Comparison of ENCODE assay signal across 21 cellular contexts in the genomic region with DNA sequence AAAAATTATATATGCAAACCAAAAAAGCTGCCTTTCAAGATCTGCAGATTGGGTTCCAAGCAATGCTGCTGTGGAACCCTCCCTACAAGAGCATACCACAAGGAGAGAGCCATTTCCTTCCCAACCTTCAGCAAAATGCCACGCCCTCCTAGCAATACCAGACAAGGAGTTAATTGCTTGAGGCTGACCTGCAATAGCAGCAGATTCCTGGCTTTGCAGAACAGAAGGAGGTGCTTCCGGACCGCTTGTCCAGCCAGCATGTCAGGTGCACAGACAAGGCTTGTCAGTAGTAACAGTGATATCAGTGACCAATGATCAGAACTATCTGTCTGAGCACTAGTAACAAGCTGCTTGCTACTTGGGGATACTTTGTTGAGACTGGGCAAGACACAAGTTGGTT.
DNase-seq lines count a peak whose midpoint lies in the region; ATAC-seq and TF ChIP-seq lines count a peak whose summit lies in the region.
"Had no signal": no experiment of that assay in that cellular context is flagged by ENCODE, and none has a peak within 500 bp of the region (broad histone marks: within the 10 kb centered on the region; RNA-seq: fewer than 3 reads in every experiment).

No MANE protein-coding gene starts in this region.

- no peaks in the 10 kb centered on the region for H3K4me1 ChIP-seq in foreskin keratinocyte
- H3K4me1 ChIP-seq: BE2C; BLaER1 treated with 17β-estradiol and CSF1 and Interleukin-3, amounts not matched to agents 10 nM and 100 nM; HAP-1 had no signal

- no peaks in the 10 kb centered on the region for H3K4me1 Mint-ChIP-seq in activated CD4-positive, alpha-beta T cell treated with anti-CD3 and anti-CD28 coated beads, Interleukin-2, amount 10 ng/mL, durations not matched to agents 7 days and 5 days
- H3K4me1 Mint-ChIP-seq in activated CD4-positive, alpha-beta memory T cell treated with anti-CD3 and anti-CD28 coated beads, Interleukin-2, amount 10 ng/mL, durations not matched to agents 7 days and 5 days, result no peaks in the 10 kb centered on the region
- H3K4me1 Mint-ChIP-seq: CD14-positive monocyte; CD8-positive, alpha-beta memory T cell had no signal

- no peak overlapping the region for H3K4me3 Mint-ChIP-seq in activated CD4-positive, alpha-beta T cell treated with anti-CD3 and anti-CD28 coated beads, Interleukin-2, amount 10 ng/mL, durations not matched to agents 7 days and 5 days
- H3K4me3 Mint-ChIP-seq in activated CD4-positive, alpha-beta memory T cell treated with anti-CD3 and anti-CD28 coated beads, Interleukin-2, amount 10 ng/mL, durations not matched to agents 7 days and 5 days, result no peak overlapping the region
- H3K4me3 Mint-ChIP-seq: CD14-positive monocyte; CD4-positive, alpha-beta T cell; CD8-positive, alpha-beta memory T cell; HFFc6 had no signal

- H3K9me3 Mint-ChIP-seq in activated CD4-positive, alpha-beta T cell treated with anti-CD3 and anti-CD28 coated beads, Interleukin-2, amount 10 ng/mL, durations not matched to agents 7 days and 5 days, result no peaks in the 10 kb centered on the region
- H3K9me3 Mint-ChIP-seq in activated CD4-positive, alpha-beta memory T cell treated with anti-CD3 and anti-CD28 coated beads, Interleukin-2, amount 10 ng/mL, durations not matched to agents 7 days and 5 days, result no peaks in the 10 kb centered on the region
- H3K9me3 Mint-ChIP-seq: CD4-positive, alpha-beta T cell had no signal

- no peaks in the 10 kb centered on the region for H3K27me3 Mint-ChIP-seq in activated CD4-positive, alpha-beta T cell treated with anti-CD3 and anti-CD28 coated beads, Interleukin-2, amount 10 ng/mL, durations not matched to agents 7 days and 5 days
- H3K27me3 Mint-ChIP-seq in activated CD4-positive, alpha-beta memory T cell treated with anti-CD3 and anti-CD28 coated beads, Interleukin-2, amount 10 ng/mL, durations not matched to agents 7 days and 5 days, result no peaks in the 10 kb centered on the region
- H3K27me3 Mint-ChIP-seq: CD4-positive, alpha-beta T cell; CD8-positive, alpha-beta memory T cell had no signal

- DNase-seq in NCI-H146 (lab: John Stamatoyannopoulos, UW), result peak; percentile 9
- no peak for DNase-seq in NCI-H146 treated with DMSO at 0.1 percent for 48 hours (lab: John Stamatoyannopoulos, UW; ENCODE audit: unreplicated experiment)
- peak; percentile 31 for DNase-seq in NCI-H69 (lab: John Stamatoyannopoulos, UW)
- DNase-seq in cerebellum (ENCODE audit: low spot score), result peak; percentile 48
- DNase-seq in foreskin keratinocyte, result peak in 1 of 2 donors; percentile 11
- DNase-seq in MV-4-11 (lab: John Stamatoyannopoulos, UW), result no peak
- no peak for DNase-seq in activated CD4-positive, alpha-beta T cell treated with anti-CD3 and anti-CD28 coated beads, Interleukin-2, amount 10 ng/mL, durations not matched to agents 7 days and 5 days
- no peak for DNase-seq in activated CD4-positive, alpha-beta memory T cell treated with anti-CD3 and anti-CD28 coated beads, Interleukin-2, amount 10 ng/mL, durations not matched to agents 7 days and 5 days
- DNase-seq: BE2C; CD4-positive, alpha-beta T cell; CD8-positive, alpha-beta memory T cell; DMS 273 treated with DMSO at 0.1 percent for 48 hours; DMS79; EL; GF-D8; GOT3; HFFc6 had no signal

- POLR2A ChIA-PET in activated CD4-positive, alpha-beta T cell treated with anti-CD3 and anti-CD28 coated beads, Interleukin-2, amount 10 ng/mL, durations not matched to agents 7 days and 5 days (lab: Charles Lee), result no interaction called here
- POLR2A ChIA-PET in activated CD4-positive, alpha-beta memory T cell treated with anti-CD3 and anti-CD28 coated beads, Interleukin-2, amount 10 ng/mL, durations not matched to agents 7 days and 5 days (lab: Charles Lee), result no interaction called here

- no peaks in the 10 kb centered on the region for H3K36me3 Mint-ChIP-seq in activated CD4-positive, alpha-beta T cell treated with anti-CD3 and anti-CD28 coated beads, Interleukin-2, amount 10 ng/mL, durations not matched to agents 7 days and 5 days (ENCODE audit: low read depth)
- no peaks in the 10 kb centered on the region for H3K36me3 Mint-ChIP-seq in activated CD4-positive, alpha-beta memory T cell treated with anti-CD3 and anti-CD28 coated beads, Interleukin-2, amount 10 ng/mL, durations not matched to agents 7 days and 5 days (ENCODE audit: low read depth)
- H3K36me3 Mint-ChIP-seq: CD14-positive monocyte; CD8-positive, alpha-beta memory T cell had no signal

- H3K27me3 ChIP-seq in foreskin keratinocyte, result peaks cover 3% of the 10 kb centered on the region
- H3K27me3 ChIP-seq: BE2C; BLaER1 treated with 17β-estradiol and CSF1 and Interleukin-3, amounts not matched to agents 10 nM and 100 nM had no signal

- ATAC-seq in foreskin keratinocyte, result peak; percentile 25

- H3K27ac Mint-ChIP-seq in activated CD4-positive, alpha-beta T cell treated with anti-CD3 and anti-CD28 coated beads, Interleukin-2, amount 10 ng/mL, durations not matched to agents 7 days and 5 days, result no peak overlapping the region
- no peak overlapping the region for H3K27ac Mint-ChIP-seq in activated CD4-positive, alpha-beta memory T cell treated with anti-CD3 and anti-CD28 coated beads, Interleukin-2, amount 10 ng/mL, durations not matched to agents 7 days and 5 days
- H3K27ac Mint-ChIP-seq: CD14-positive monocyte; CD4-positive, alpha-beta T cell; CD8-positive, alpha-beta memory T cell; HFFc6 had no signal

- CTCF ChIA-PET in activated CD4-positive, alpha-beta T cell treated with anti-CD3 and anti-CD28 coated beads, Interleukin-2, amount 10 ng/mL, durations not matched to agents 7 days and 5 days (lab: Charles Lee), result no interaction called here
- CTCF ChIA-PET in activated CD4-positive, alpha-beta memory T cell treated with anti-CD3 and anti-CD28 coated beads, Interleukin-2, amount 10 ng/mL, durations not matched to agents 7 days and 5 days (lab: Charles Lee), result no interaction called here

- no peak overlapping the region for H3K27ac ChIP-seq in foreskin keratinocyte
- H3K27ac ChIP-seq: 22Rv1; BLaER1 treated with 17β-estradiol and CSF1 and Interleukin-3, amounts not matched to agents 10 nM and 100 nM had no signal

- TF ChIP-seq CTCF in foreskin keratinocyte (conservative IDR thresholded peaks at IDR 0.05), result no peak

Comparison
In these comparisons a context has a peak if more than half of its experiments do, and no peak if none do; other contexts are left out.
1. DNase-seq: peak in NCI-H146 (single experiment), NCI-H69 (single experiment) and cerebellum (single experiment); none in NCI-H146 treated with DMSO at 0.1 percent for 48 hours (single experiment), MV-4-11 (single experiment), activated CD4-positive, alpha-beta T cell treated with anti-CD3 and anti-CD28 coated beads, Interleukin-2, amount 10 ng/mL, durations not matched to agents 7 days and 5 days (single experiment) and activated CD4-positive, alpha-beta memory T cell treated with anti-CD3 and anti-CD28 coated beads, Interleukin-2, amount 10 ng/mL, durations not matched to agents 7 days and 5 days (single experiment).